Comparison of ENCODE assay signal across 10 cellular contexts in genomic region chr17:38295602-38296365, GRCh38. TPM values are rescaled to one million over a fixed set of nuclear protein-coding genes. Genes with fewer than 3 reads are reported as not detected.
DNase-seq lines count a peak whose midpoint lies in the region; ATAC-seq and TF ChIP-seq lines count a peak whose summit lies in the region.
"Not testable (repeated sequence)": the region's sequence is repeated elsewhere in the genome, so short reads cannot be mapped to it uniquely, and the experiment has no call there.
"Had no signal": no experiment of that assay in that cellular context is flagged by ENCODE, and none has a peak within 500 bp of the region (broad histone marks: within the 10 kb centered on the region; RNA-seq: fewer than 3 reads in every experiment).

No MANE protein-coding gene starts in this region.

- H3K36me3 Mint-ChIP-seq in activated B cell treated with CpG ODN at 0.5 μM for 24 hours (ENCODE audit: low read depth); activated naive CD8-positive, alpha-beta T cell treated with anti-CD3 and anti-CD28 coated beads, Interleukin-2, amount 10 ng/mL, durations not matched to agents 7 days and 5 days; naive thymus-derived CD8-positive, alpha-beta T cell: not testable (repeated sequence)
- peaks cover 27% of the 10 kb centered on the region for H3K36me3 Mint-ChIP-seq in stimulated activated effector memory CD8-positive, alpha-beta T cell treated with anti-CD3 and anti-CD28 coated beads, Interleukin-12 subunit alpha, Interleukin-12 subunit beta, amount 100 ng/mL, for 72 hours

- POLR2A ChIA-PET in activated B cell treated with CpG ODN at 0.5 μM for 24 hours (lab: Charles Lee); activated naive CD8-positive, alpha-beta T cell treated with anti-CD3 and anti-CD28 coated beads, Interleukin-2, amount 10 ng/mL, durations not matched to agents 7 days and 5 days (lab: Charles Lee); naive thymus-derived CD8-positive, alpha-beta T cell (lab: Charles Lee): not testable (repeated sequence)

- not testable (repeated sequence) for H3K9me3 Mint-ChIP-seq in activated B cell treated with CpG ODN at 0.5 μM for 24 hours; activated naive CD8-positive, alpha-beta T cell treated with anti-CD3 and anti-CD28 coated beads, Interleukin-2, amount 10 ng/mL, durations not matched to agents 7 days and 5 days; naive thymus-derived CD8-positive, alpha-beta T cell; stimulated activated effector memory CD8-positive, alpha-beta T cell treated with anti-CD3 and anti-CD28 coated beads, Interleukin-12 subunit alpha, Interleukin-12 subunit beta, amount 100 ng/mL, for 72 hours

- DNase-seq in GM13976 (ENCODE audit: low spot score) = peak; percentile 0
- peak; percentile 49 for DNase-seq in NOMO-1 treated with DMSO at 0.1 percent for 48 hours (lab: John Stamatoyannopoulos, UW; ENCODE audit: unreplicated experiment)
- DNase-seq in activated B cell treated with CpG ODN at 0.5 μM for 24 hours; activated naive CD8-positive, alpha-beta T cell treated with anti-CD3 and anti-CD28 coated beads, Interleukin-2, amount 10 ng/mL, durations not matched to agents 7 days and 5 days; naive thymus-derived CD8-positive, alpha-beta T cell; stimulated activated effector memory CD8-positive, alpha-beta T cell treated with anti-CD3 and anti-CD28 coated beads, Interleukin-12 subunit alpha, Interleukin-12 subunit beta, amount 100 ng/mL, for 72 hours (ENCODE audit: low spot score in 2 of 2): not testable (repeated sequence)
- peak; percentile 18 for DNase-seq in fibroblast of mammary gland (ENCODE audit: low read depth)

- peak overlapping the region; percentile 94 for H3K4me3 Mint-ChIP-seq in activated B cell treated with CpG ODN at 0.5 μM for 24 hours
- peak overlapping the region; percentile 92 for H3K4me3 Mint-ChIP-seq in activated naive CD8-positive, alpha-beta T cell treated with anti-CD3 and anti-CD28 coated beads, Interleukin-2, amount 10 ng/mL, durations not matched to agents 7 days and 5 days
- H3K4me3 Mint-ChIP-seq in naive thymus-derived CD8-positive, alpha-beta T cell = peak overlapping the region; percentile 84 to 95 (median 91)
- peak overlapping the region; percentile 93 for H3K4me3 Mint-ChIP-seq in stimulated activated effector memory CD8-positive, alpha-beta T cell treated with anti-CD3 and anti-CD28 coated beads, Interleukin-12 subunit alpha, Interleukin-12 subunit beta, amount 100 ng/mL, for 72 hours

- H3K27me3 Mint-ChIP-seq in activated B cell treated with CpG ODN at 0.5 μM for 24 hours; activated naive CD8-positive, alpha-beta T cell treated with anti-CD3 and anti-CD28 coated beads, Interleukin-2, amount 10 ng/mL, durations not matched to agents 7 days and 5 days; naive thymus-derived CD8-positive, alpha-beta T cell: not testable (repeated sequence)

- ATAC-seq in activated B cell treated with CpG ODN at 0.5 μM for 24 hours (ENCODE audit: low read depth); activated naive CD8-positive, alpha-beta T cell treated with anti-CD3 and anti-CD28 coated beads, Interleukin-2, amount 10 ng/mL, durations not matched to agents 7 days and 5 days (ENCODE audit: low read depth); naive thymus-derived CD8-positive, alpha-beta T cell; stimulated activated effector memory CD8-positive, alpha-beta T cell treated with anti-CD3 and anti-CD28 coated beads, Interleukin-12 subunit alpha, Interleukin-12 subunit beta, amount 100 ng/mL, for 72 hours: not testable (repeated sequence)

- H3K4me3 ChIP-seq in fibroblast of mammary gland (ENCODE audit: control insufficient read depth, low read depth, low read length) = not testable (repeated sequence)

- peak overlapping the region; percentile 96 for H3K27ac Mint-ChIP-seq in activated B cell treated with CpG ODN at 0.5 μM for 24 hours
- peak overlapping the region; percentile 94 for H3K27ac Mint-ChIP-seq in activated naive CD8-positive, alpha-beta T cell treated with anti-CD3 and anti-CD28 coated beads, Interleukin-2, amount 10 ng/mL, durations not matched to agents 7 days and 5 days
- peak overlapping the region in 9 of 10 donors; percentile 40 to 99 (median 97) for H3K27ac Mint-ChIP-seq in naive thymus-derived CD8-positive, alpha-beta T cell
- not testable (repeated sequence) for H3K27ac Mint-ChIP-seq in stimulated activated effector memory CD8-positive, alpha-beta T cell treated with anti-CD3 and anti-CD28 coated beads, Interleukin-12 subunit alpha, Interleukin-12 subunit beta, amount 100 ng/mL, for 72 hours

- intact Hi-C loops in activated B cell treated with CpG ODN at 0.5 μM for 24 hours (cut with micrococcal nuclease) = loop anchor here (5.0 kb wide), 1 partner anchor 57 kb away; the partner anchor contains the start of gene SOCS7

- H3K4me1 Mint-ChIP-seq in activated B cell treated with CpG ODN at 0.5 μM for 24 hours; activated naive CD8-positive, alpha-beta T cell treated with anti-CD3 and anti-CD28 coated beads, Interleukin-2, amount 10 ng/mL, durations not matched to agents 7 days and 5 days; stimulated activated effector memory CD8-positive, alpha-beta T cell treated with anti-CD3 and anti-CD28 coated beads, Interleukin-12 subunit alpha, Interleukin-12 subunit beta, amount 100 ng/mL, for 72 hours: not testable (repeated sequence)
- H3K4me1 Mint-ChIP-seq in naive thymus-derived CD8-positive, alpha-beta T cell = peaks cover 7 to 14% (median 8%) of the 10 kb centered on the region in 4 donors

- in situ Hi-C loops in GM13976 (cut with MboI; ENCODE audit: low sequenced_read_pairs, unreplicated experiment) = not testable (repeated sequence)

- CTCF ChIA-PET in activated B cell treated with CpG ODN at 0.5 μM for 24 hours (lab: Charles Lee) = not testable (repeated sequence)

- H3K27ac ChIP-seq in 22Rv1 = peak overlapping the region; percentile 57

- not testable (repeated sequence) for TF ChIP-seq CTCF in 22Rv1 (IDR thresholded peaks at IDR 0.05); GM13976 (IDR thresholded peaks at IDR 0.05; ENCODE audit: borderline replicate concordance, control extremely low read depth, extremely low read depth, insufficient read depth, missing control alignments); activated B cell treated with CpG ODN at 0.5 μM for 24 hours (IDR thresholded peaks at IDR 0.05); fibroblast of mammary gland (conservative IDR thresholded peaks at IDR 0.05; ENCODE audit: control insufficient read depth, insufficient read depth, low read depth, low read length)

RNA-seq across cellular contexts. Expression of gene MRPL45, which starts 1.2 kb away (rescaled TPM):
- 33.6 and 33.9 TPM in 2 replicates for total RNA-seq in activated B cell treated with CpG ODN at 0.5 μM for 24 hours
- total RNA-seq in activated naive CD8-positive, alpha-beta T cell treated with anti-CD3 and anti-CD28 coated beads, Interleukin-2, amount 10 ng/mL, durations not matched to agents 7 days and 5 days = 10 to 100 TPM; 21.4 to 22.3 TPM
- 10 to 100 TPM; 23.8 to 24.0 TPM for total RNA-seq in naive thymus-derived CD8-positive, alpha-beta T cell
- 10 to 100 TPM; 21.6 to 34.7 (median 26.0) TPM for polyA plus RNA-seq in naive thymus-derived CD8-positive, alpha-beta T cell

RNA-seq across cellular contexts. Expression of gene GPR179, which starts 48.0 kb away (rescaled TPM):
- total RNA-seq in activated B cell treated with CpG ODN at 0.5 μM for 24 hours = 0.07 TPM in 1 of 2 replicates, not detected in the other
- total RNA-seq in activated naive CD8-positive, alpha-beta T cell treated with anti-CD3 and anti-CD28 coated beads, Interleukin-2, amount 10 ng/mL, durations not matched to agents 7 days and 5 days = under 1 TPM; 0.06 TPM
- under 1 TPM; 0.11 to 0.21 TPM for total RNA-seq in naive thymus-derived CD8-positive, alpha-beta T cell
- not detected for polyA plus RNA-seq in naive thymus-derived CD8-positive, alpha-beta T cell
- total RNA-seq: kidney; T-helper 2 cell treated with Interferon-gamma antibody and Interleukin-4, amounts not matched to agents 100 ng/mL and 5 ng/mL, for 36 hours had no signal

RNA-seq across cellular contexts. Expression of gene SOCS7, which starts 55.9 kb away (rescaled TPM):
- 12.8 and 14.0 TPM in 2 replicates for total RNA-seq in activated B cell treated with CpG ODN at 0.5 μM for 24 hours
- 10 to 100 TPM; 16.4 to 19.0 TPM for total RNA-seq in activated naive CD8-positive, alpha-beta T cell treated with anti-CD3 and anti-CD28 coated beads, Interleukin-2, amount 10 ng/mL, durations not matched to agents 7 days and 5 days
- 10 to 100 TPM; 19.8 to 21.7 TPM for total RNA-seq in naive thymus-derived CD8-positive, alpha-beta T cell
- polyA plus RNA-seq in naive thymus-derived CD8-positive, alpha-beta T cell = 1 to 10 TPM in 1 of 3 donors, under 1 TPM in 2; 0.66 to 1.2 (median 0.83) TPM
